In genomic region chr1:154321609-154321934, GRCh38 we compare ENCODE assay signal across 9 cellular contexts. TPM values are rescaled to one million over a fixed set of nuclear protein-coding genes. Genes with fewer than 3 reads are reported as not detected.
"Had no signal": no experiment of that assay in that cellular context is flagged by ENCODE, and none has a peak within 500 bp of the region (broad histone marks: within the 10 kb centered on the region; RNA-seq: fewer than 3 reads in every experiment).

No MANE protein-coding gene starts in this region.

RNA-seq across cellular contexts. Expression of gene AQP10, which starts 0.7 kb away (rescaled TPM):
- total RNA-seq: LHCN-M2, MCF 10A, NCI-H460, OCI-LY7, PC-9, Right ventricle myocardium inferior, RPMI7951, SJCRH30, SK-MEL-5 had no signal
